ENCODE assay signal across 8 cellular contexts in the genomic region with DNA sequence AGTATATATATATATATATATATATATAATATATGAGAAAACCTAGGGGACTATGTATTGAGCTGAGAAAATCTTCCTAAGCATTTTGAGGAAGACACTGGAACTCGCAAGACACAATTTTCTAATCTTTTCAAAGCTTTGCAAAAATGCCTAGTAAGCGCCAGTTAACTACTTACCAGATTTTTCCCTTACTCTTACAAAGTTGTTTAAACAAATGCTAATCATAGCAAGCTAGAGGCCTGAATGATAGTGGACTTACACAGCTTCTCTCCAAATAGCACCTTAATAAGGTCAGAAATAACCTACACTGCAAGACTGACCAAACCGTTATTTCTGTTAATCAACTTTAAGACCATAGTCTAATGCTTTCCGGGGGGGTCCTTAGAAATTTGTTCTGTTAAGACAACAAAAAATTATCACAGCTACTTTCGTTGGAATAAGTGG. TPM values are rescaled to one million over a fixed set of nuclear protein-coding genes. Genes with fewer than 3 reads are reported as not detected.
DNase-seq lines count a peak whose midpoint lies in the region; ATAC-seq and TF ChIP-seq lines count a peak whose summit lies in the region.

No MANE protein-coding gene starts in this region.

- CTCF ChIA-PET in CD8-positive, alpha-beta memory T cell (lab: Charles Lee) = interaction anchor here (1.2 to 10.9 kb wide), 12 partner anchors 10 to 66 kb away, joined by 3 to 173 read pairs (median 8); a partner anchor contains a TSS
- CTCF ChIA-PET in activated CD4-positive, alpha-beta memory T cell treated with anti-CD3 and anti-CD28 coated beads, Interleukin-2, amount 10 ng/mL, durations not matched to agents 7 days and 5 days (lab: Charles Lee) = interaction anchor here (0.9 to 5.2 kb wide), 10 partner anchors 10 to 219 kb away, joined by 3 to 72 read pairs (median 5); a partner anchor contains a TSS

- peak overlapping the region; percentile 70 for H3K4me3 ChIP-seq in CD8-positive, alpha-beta memory T cell (ENCODE audit: low read length)
- peak overlapping the region; percentile 18 for H3K4me3 ChIP-seq in KMS-11 (IDR thresholded peaks at IDR 0.05; ENCODE audit: insufficient read depth, low read depth, low read length)
- H3K4me3 ChIP-seq in right lobe of liver = peak overlapping the region in 2 of 3 donors; percentile 46 to 62

- TF ChIP-seq CTCF in KMS-11 (conservative IDR thresholded peaks at IDR 0.05; ENCODE audit: low read depth, low read length) (no peak), right lobe of liver (IDR thresholded peaks at IDR 0.05) (no peak)

- H2AFZ ChIP-seq in KMS-11 (ENCODE audit: low read depth) = no peak overlapping the region

- H3K79me2 ChIP-seq in KMS-11 (ENCODE audit: insufficient read depth, low read depth) = peaks cover 14% of the 10 kb centered on the region

- TF ChIP-seq POLR2A in right lobe of liver (IDR thresholded peaks at IDR 0.05) = no peak

- no peaks in the 10 kb centered on the region for H4K20me1 ChIP-seq in KMS-11 (ENCODE audit: insufficient read depth)

- no peaks in the 10 kb centered on the region for H3K36me3 ChIP-seq in CD8-positive, alpha-beta memory T cell (ENCODE audit: insufficient read depth, low read length)
- no peaks in the 10 kb centered on the region for H3K36me3 ChIP-seq in KMS-11 (ENCODE audit: insufficient read depth)
- no peaks in the 10 kb centered on the region for H3K36me3 ChIP-seq in right lobe of liver

- H3K4me1 Mint-ChIP-seq in CD8-positive, alpha-beta memory T cell = peaks cover 47 to 74% (median 59%) of the 10 kb centered on the region in 3 donors
- H3K4me1 Mint-ChIP-seq in activated CD4-positive, alpha-beta memory T cell treated with anti-CD3 and anti-CD28 coated beads, Interleukin-2, amount 10 ng/mL, durations not matched to agents 7 days and 5 days = peaks cover 77% of the 10 kb centered on the region

- intact Hi-C loops in right lobe of liver (cut with DNase I) (no loop called here), head of caudate nucleus (cut with DNase I) (no loop called here)

- POLR2A ChIA-PET in CD8-positive, alpha-beta memory T cell (lab: Charles Lee) = interaction anchor here (0.7 to 12.1 kb wide), 13 partner anchors 10 to 1862 kb away, joined by 3 to 326 read pairs (median 13); a partner anchor contains a TSS
- POLR2A ChIA-PET in activated CD4-positive, alpha-beta memory T cell treated with anti-CD3 and anti-CD28 coated beads, Interleukin-2, amount 10 ng/mL, durations not matched to agents 7 days and 5 days (lab: Charles Lee) = interaction anchor here (0.8 to 22.9 kb wide), 42 partner anchors 9 to 1863 kb away, joined by 3 to 2531 read pairs (median 17); a partner anchor contains a TSS

- no peak for DNase-seq in CD8-positive, alpha-beta memory T cell
- DNase-seq in activated CD4-positive, alpha-beta memory T cell treated with anti-CD3 and anti-CD28 coated beads, Interleukin-2, amount 10 ng/mL, durations not matched to agents 7 days and 5 days = no peak
- DNase-seq in right lobe of liver (no peak), AG20443 (ENCODE audit: low spot score) (no peak), head of caudate nucleus (no peak)

- H3K27ac ChIP-seq in CD8-positive, alpha-beta memory T cell (ENCODE audit: low read depth, low read length) = peak overlapping the region; percentile 85
- H3K27ac ChIP-seq in KMS-11 = peak overlapping the region; percentile 93
- peak overlapping the region in 1 of 3 donors; percentile 80 for H3K27ac ChIP-seq in right lobe of liver

- H3K4me1 ChIP-seq in CD8-positive, alpha-beta memory T cell (ENCODE audit: insufficient read depth, low read length) = peaks cover 30% of the 10 kb centered on the region
- H3K4me1 ChIP-seq in KMS-11 (ENCODE audit: low read depth, poor library complexity, severe bottlenecking) (peaks cover 40% of the 10 kb centered on the region), right lobe of liver (peaks cover 0 to 16% (median 10%) of the 10 kb centered on the region in 4 donors)

- peaks cover 0 to 12% (median 0%) of the 10 kb centered on the region in 3 donors for H3K36me3 Mint-ChIP-seq in CD8-positive, alpha-beta memory T cell
- peaks cover 11% of the 10 kb centered on the region for H3K36me3 Mint-ChIP-seq in activated CD4-positive, alpha-beta memory T cell treated with anti-CD3 and anti-CD28 coated beads, Interleukin-2, amount 10 ng/mL, durations not matched to agents 7 days and 5 days (ENCODE audit: low read depth)

- no peak for ATAC-seq in right lobe of liver
- ATAC-seq in HG02870 (IDR thresholded peaks at IDR 0.05; ENCODE audit: unreplicated experiment) = no peak
- ATAC-seq in GM18858 (IDR thresholded peaks at IDR 0.05; ENCODE audit: unreplicated experiment) = no peak

- peaks cover 0 to 2% (median 0%) of the 10 kb centered on the region in 5 donors for H3K9me3 Mint-ChIP-seq in CD8-positive, alpha-beta memory T cell
- no peaks in the 10 kb centered on the region for H3K9me3 Mint-ChIP-seq in activated CD4-positive, alpha-beta memory T cell treated with anti-CD3 and anti-CD28 coated beads, Interleukin-2, amount 10 ng/mL, durations not matched to agents 7 days and 5 days

- no peaks in the 10 kb centered on the region for H3K27me3 ChIP-seq in CD8-positive, alpha-beta memory T cell (ENCODE audit: insufficient read depth, low read length, poor library complexity, severe bottlenecking)
- H3K27me3 ChIP-seq in KMS-11 (ENCODE audit: insufficient read depth, low read depth) (no peaks in the 10 kb centered on the region), right lobe of liver (no peaks in the 10 kb centered on the region)

- H3K27ac Mint-ChIP-seq in CD8-positive, alpha-beta memory T cell = peak overlapping the region in 7 of 8 donors; percentile 55 to 99 (median 98)
- peak overlapping the region; percentile 100 for H3K27ac Mint-ChIP-seq in activated CD4-positive, alpha-beta memory T cell treated with anti-CD3 and anti-CD28 coated beads, Interleukin-2, amount 10 ng/mL, durations not matched to agents 7 days and 5 days

- H3K4me3 Mint-ChIP-seq in CD8-positive, alpha-beta memory T cell = peak overlapping the region; percentile 89 to 97 (median 95)
- peak overlapping the region; percentile 84 for H3K4me3 Mint-ChIP-seq in activated CD4-positive, alpha-beta memory T cell treated with anti-CD3 and anti-CD28 coated beads, Interleukin-2, amount 10 ng/mL, durations not matched to agents 7 days and 5 days

- WGBS in right lobe of liver (ENCODE audit: insufficient coverage, low coverage, low lambda C conversion rate, missing lambda C conversion rate) = 25% methylated on average over 5 of the region's 5 CpGs

- peaks cover 0 to 6% of the 10 kb centered on the region in 2 donors for H3K27me3 Mint-ChIP-seq in CD8-positive, alpha-beta memory T cell
- H3K27me3 Mint-ChIP-seq in activated CD4-positive, alpha-beta memory T cell treated with anti-CD3 and anti-CD28 coated beads, Interleukin-2, amount 10 ng/mL, durations not matched to agents 7 days and 5 days = peaks cover 2% of the 10 kb centered on the region

- H3K9me3 ChIP-seq in CD8-positive, alpha-beta memory T cell (ENCODE audit: low read length) = no peaks in the 10 kb centered on the region
- no peaks in the 10 kb centered on the region for H3K9me3 ChIP-seq in right lobe of liver

- peak overlapping the region; percentile 75 for H3K4me2 ChIP-seq in KMS-11

- H3K9ac ChIP-seq in KMS-11 = peak overlapping the region; percentile 94

RNA-seq across cellular contexts. Expression of a gene that starts 56.1 kb away (rescaled TPM):
- 1 to 10 TPM in 1 of 2 experiments, under 1 TPM in 1; 0.37 to 1.1 TPM for total RNA-seq in CD8-positive, alpha-beta memory T cell
- polyA plus RNA-seq in CD8-positive, alpha-beta memory T cell = 4.8 TPM
- 1 to 10 TPM; 3.1 to 3.4 TPM for total RNA-seq in activated CD4-positive, alpha-beta memory T cell treated with anti-CD3 and anti-CD28 coated beads, Interleukin-2, amount 10 ng/mL, durations not matched to agents 7 days and 5 days
- total RNA-seq in right lobe of liver = 10 to 100 TPM in 5 of 6 experiments, 1 to 10 TPM in 1; 8.9 to 20.7 (median 15.8) TPM

Comparison
In these comparisons a context has a peak if more than half of its experiments do, and no peak if none do; other contexts are left out.
1. H3K4me3 ChIP-seq: peak in every context shown above with its lines; median percentile 70 in CD8-positive, alpha-beta memory T cell; 54 in right lobe of liver; 18 in KMS-11.